25 cellular contexts compared by ENCODE assay signal in the genomic region with DNA sequence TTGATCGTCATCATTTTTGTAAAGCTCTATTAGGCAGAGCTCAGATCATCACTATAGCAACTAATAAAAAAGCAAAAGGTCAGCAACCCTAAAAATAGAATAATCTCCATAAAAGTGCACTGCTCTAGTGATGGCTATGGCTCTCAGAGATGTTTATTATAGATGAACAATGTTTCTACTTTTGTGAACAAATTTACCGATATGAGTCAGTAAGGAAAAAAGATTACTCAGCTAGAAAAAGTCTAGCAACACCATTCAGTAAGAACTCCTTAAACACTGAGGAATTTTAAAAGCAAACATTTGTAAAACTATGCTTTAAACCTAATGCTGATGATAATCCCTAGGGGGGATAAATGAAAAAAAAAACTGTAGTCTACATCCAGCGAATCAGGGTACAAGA.
DNase-seq lines count a peak whose midpoint lies in the region; ATAC-seq and TF ChIP-seq lines count a peak whose summit lies in the region.
"Had no signal": no experiment of that assay in that cellular context is flagged by ENCODE, and none has a peak within 500 bp of the region (broad histone marks: within the 10 kb centered on the region; RNA-seq: fewer than 3 reads in every experiment).

No MANE protein-coding gene starts in this region.

- H3K4me3 Mint-ChIP-seq in activated T-helper 17 cell treated with anti-CD3 and anti-CD28 coated beads, Interleukin-2, amount 50 U/mL, for 72 hours, result peak overlapping the region; percentile 11
- H3K4me3 Mint-ChIP-seq: CD4-positive, alpha-beta memory T cell; naive thymus-derived CD8-positive, alpha-beta T cell had no signal

- 36% methylated on average over 3 of the region's 3 CpGs for WGBS in hepatocyte (ENCODE audit: low lambda C conversion rate, missing lambda C conversion rate)
- 70% methylated on average over 3 of the region's 3 CpGs for WGBS in testis, 2 donors

- no peaks in the 10 kb centered on the region for H3K9me2 ChIP-seq in hepatocyte (replicated peaks; ENCODE audit: insufficient read depth)

- no peak for TF ChIP-seq POLR2A in testis (IDR thresholded peaks at IDR 0.05)

- H3K27me3 Mint-ChIP-seq in activated T-helper 17 cell treated with anti-CD3 and anti-CD28 coated beads, Interleukin-2, amount 50 U/mL, for 72 hours, result no peaks in the 10 kb centered on the region
- H3K27me3 Mint-ChIP-seq: CD4-positive, alpha-beta memory T cell; naive thymus-derived CD8-positive, alpha-beta T cell had no signal

- H3K4me3 ChIP-seq in hepatocyte (no peak overlapping the region), testis (no peak overlapping the region)
- H3K4me3 ChIP-seq: cardiac muscle cell, left ventricle myocardium inferior, ovary, tibial artery had no signal

- H3K4me2 ChIP-seq in hepatocyte, result peak overlapping the region; percentile 11

- H3K27ac ChIP-seq in hepatocyte (no peak overlapping the region), testis (no peak overlapping the region)
- H3K27ac ChIP-seq: cardiac muscle cell, left ventricle myocardium inferior, ovary, RWPE1, tibial artery had no signal

- H3K27me3 ChIP-seq in hepatocyte (no peaks in the 10 kb centered on the region), testis (no peaks in the 10 kb centered on the region)
- H3K27me3 ChIP-seq: cardiac muscle cell, ovary, tibial artery had no signal

- no peak for ATAC-seq in activated T-helper 17 cell treated with anti-CD3 and anti-CD28 coated beads, Interleukin-2, amount 50 U/mL, for 72 hours (replicated peaks)
- ATAC-seq in HG03442 (IDR thresholded peaks at IDR 0.05; ENCODE audit: unreplicated experiment), result no peak
- ATAC-seq: naive thymus-derived CD8-positive, alpha-beta T cell; right cardiac atrium; stimulated activated naive CD8-positive, alpha-beta T cell treated with anti-CD3 and anti-CD28 coated beads, Interleukin-15, Interleukin-2, amounts not matched to agents 100 U/mL and 50 U/mL, for 24 hours had no signal

- no peaks in the 10 kb centered on the region for H3K9me3 ChIP-seq in hepatocyte (ENCODE audit: low read depth)
- H3K9me3 ChIP-seq in testis, result no peaks in the 10 kb centered on the region
- H3K9me3 ChIP-seq: ovary, tibial artery had no signal

- no peaks in the 10 kb centered on the region for H3K36me3 ChIP-seq in hepatocyte (replicated peaks; ENCODE audit: insufficient read depth, low read depth)
- H3K36me3 ChIP-seq in testis (ENCODE audit: low read depth, missing control alignments), result no peaks in the 10 kb centered on the region
- H3K36me3 ChIP-seq: cardiac muscle cell, left ventricle myocardium inferior, ovary, tibial artery had no signal

- no peaks in the 10 kb centered on the region for H3K36me3 Mint-ChIP-seq in activated T-helper 17 cell treated with anti-CD3 and anti-CD28 coated beads, Interleukin-2, amount 50 U/mL, for 72 hours (ENCODE audit: low read depth)

- H3K9me3 Mint-ChIP-seq in activated T-helper 17 cell treated with anti-CD3 and anti-CD28 coated beads, Interleukin-2, amount 50 U/mL, for 72 hours, result peaks cover 3% of the 10 kb centered on the region

- TF ChIP-seq CTCF in hepatocyte (IDR thresholded peaks at IDR 0.05; ENCODE audit: poor library complexity) (no peak), testis (IDR thresholded peaks at IDR 0.05) (no peak)

- H3K4me1 ChIP-seq in hepatocyte (ENCODE audit: insufficient read depth), result no peaks in the 10 kb centered on the region
- H3K4me1 ChIP-seq in testis, result no peaks in the 10 kb centered on the region
- H3K4me1 ChIP-seq: left ventricle myocardium inferior, tibial artery had no signal

- no peaks in the 10 kb centered on the region for H3K79me2 ChIP-seq in hepatocyte

- peak overlapping the region; percentile 68 for H3K27ac Mint-ChIP-seq in activated T-helper 17 cell treated with anti-CD3 and anti-CD28 coated beads, Interleukin-2, amount 50 U/mL, for 72 hours
- H3K27ac Mint-ChIP-seq: CD4-positive, alpha-beta memory T cell had no signal

- intact Hi-C loops in testis (cut with DNase I; ENCODE audit: low total_unique reads), result no loop called here

- DNase-seq in HCEC 1CT, result peak; percentile 24
- no peak for DNase-seq in hepatocyte (ENCODE audit: low spot score)
- peak; percentile 15 for DNase-seq in stromal cell of bone marrow (ENCODE audit: low read depth)
- no peak for DNase-seq in DMS153 treated with DMSO at 0.1 percent for 48 hours (lab: John Stamatoyannopoulos, UW; ENCODE audit: unreplicated experiment)
- DNase-seq in testis, result no peak
- DNase-seq: activated CD4-positive, CD25-positive, alpha-beta regulatory T cell treated with anti-CD3 and anti-CD28 coated beads, Interleukin-2, amount 50 U/mL, for 72 hours; activated CD8-positive, alpha-beta memory T cell treated with anti-CD3 and anti-CD28 coated beads for 24 hours; activated naive CD4-positive, alpha-beta T cell; activated T-cell treated with anti-CD3 and anti-CD28 coated beads, Interleukin-2, amount 50 U/mL, for 1 hour; CD4-positive, alpha-beta memory T cell; dermis blood vessel endothelial cell; DMS 273 treated with DMSO at 0.1 percent for 48 hours; GDM1; left ventricle myocardium inferior; naive thymus-derived CD8-positive, alpha-beta T cell; NCI-H1092; NCI-H187 treated with DMSO at 0.1 percent for 48 hours; ovary; right cardiac atrium; stimulated activated naive CD8-positive, alpha-beta T cell treated with anti-CD3 and anti-CD28 coated beads, Interleukin-15, Interleukin-2, amounts not matched to agents 100 U/mL and 50 U/mL, for 24 hours; tibial artery had no signal

- no peaks in the 10 kb centered on the region for H4K20me1 ChIP-seq in hepatocyte (ENCODE audit: insufficient read depth, poor library complexity, severe bottlenecking)

- peaks cover 11% of the 10 kb centered on the region for H3K4me1 Mint-ChIP-seq in activated T-helper 17 cell treated with anti-CD3 and anti-CD28 coated beads, Interleukin-2, amount 50 U/mL, for 72 hours

- no peak overlapping the region for H2AFZ ChIP-seq in hepatocyte

Comparison
In these comparisons a context has a peak if more than half of its experiments do, and no peak if none do; other contexts are left out.
1. DNase-seq: peak in HCEC 1CT (single experiment) and stromal cell of bone marrow (single experiment); none in hepatocyte (single experiment), DMS153 treated with DMSO at 0.1 percent for 48 hours (single experiment) and testis (single experiment).